In the genomic region with DNA sequence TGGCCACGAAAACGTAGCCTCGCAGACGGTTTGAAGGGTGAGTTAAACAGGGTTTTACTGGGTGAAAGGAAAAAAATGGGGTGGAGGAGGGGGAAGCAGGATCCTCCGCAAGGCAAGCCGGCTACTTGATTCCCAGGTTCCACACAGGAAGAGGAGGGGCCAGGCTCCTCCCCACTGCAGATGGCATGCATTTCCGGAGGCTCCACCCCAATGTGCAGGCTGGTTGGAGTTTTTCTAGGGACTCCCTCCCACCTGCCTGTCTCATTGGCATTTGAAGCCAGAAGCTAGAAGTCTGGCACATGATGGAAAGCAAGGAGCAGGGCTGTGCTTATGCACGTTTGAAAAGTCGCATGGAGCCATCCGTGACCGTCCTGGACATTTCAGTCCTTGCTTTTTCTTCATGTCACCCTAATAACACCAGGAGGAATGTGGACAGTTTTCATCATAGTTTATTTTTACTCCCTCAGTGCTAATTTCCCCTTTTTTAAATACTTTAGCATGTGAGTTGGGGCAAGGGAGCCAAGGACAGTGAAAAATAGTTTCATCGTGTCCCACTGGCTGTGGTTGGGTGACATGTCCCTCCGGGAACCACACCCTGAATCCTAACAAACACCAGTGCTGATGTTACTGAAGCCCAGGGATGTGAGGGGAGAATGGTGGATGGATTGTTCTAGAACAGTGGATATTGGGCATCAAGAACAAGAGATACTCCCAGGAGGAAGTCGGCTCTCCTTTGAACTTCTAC, we compare ENCODE assay signal across 13 cellular contexts.
DNase-seq lines count a peak whose midpoint lies in the region; ATAC-seq and TF ChIP-seq lines count a peak whose summit lies in the region.
"Had no signal": no experiment of that assay in that cellular context is flagged by ENCODE, and none has a peak within 500 bp of the region (broad histone marks: within the 10 kb centered on the region; RNA-seq: fewer than 3 reads in every experiment).

No MANE protein-coding gene starts in this region.

- no peak overlapping the region for H3K4me3 Mint-ChIP-seq in T-helper 17 cell
- H3K4me3 Mint-ChIP-seq: CD8-positive, alpha-beta T cell had no signal

- no peaks in the 10 kb centered on the region for H3K36me3 ChIP-seq in HAP-1 (replicated peaks)
- H3K36me3 ChIP-seq: neutrophil had no signal

- ATAC-seq in omental fat pad (ENCODE audit: low FRiP score): no peak
- no peak for ATAC-seq in activated naive CD4-positive, alpha-beta T cell treated with anti-CD3 and anti-CD28 coated beads, Interleukin-2, amount 50 U/mL, for 72 hours
- no peak for ATAC-seq in T-helper 17 cell
- ATAC-seq: CD8-positive, alpha-beta T cell had no signal

- no peak overlapping the region for H3K4me3 ChIP-seq in HAP-1
- H3K4me3 ChIP-seq: lung had no signal

- peaks cover 17% of the 10 kb centered on the region for H3K27me3 Mint-ChIP-seq in T-helper 17 cell

- no peak overlapping the region for H3K27ac Mint-ChIP-seq in activated naive CD4-positive, alpha-beta T cell treated with anti-CD3 and anti-CD28 coated beads, Interleukin-2, amount 50 U/mL, for 72 hours
- no peak overlapping the region for H3K27ac Mint-ChIP-seq in T-helper 17 cell
- H3K27ac Mint-ChIP-seq: CD8-positive, alpha-beta T cell had no signal

- no peaks in the 10 kb centered on the region for H3K36me3 Mint-ChIP-seq in activated naive CD4-positive, alpha-beta T cell treated with anti-CD3 and anti-CD28 coated beads, Interleukin-2, amount 50 U/mL, for 72 hours
- no peaks in the 10 kb centered on the region for H3K36me3 Mint-ChIP-seq in T-helper 17 cell (ENCODE audit: low read depth)
- H3K36me3 Mint-ChIP-seq: CD8-positive, alpha-beta T cell had no signal

- H3K9me3 ChIP-seq in HAP-1 (no peaks in the 10 kb centered on the region), T-helper 17 cell (ENCODE audit: control insufficient read depth, low read length, poor library complexity, severe bottlenecking) (no peaks in the 10 kb centered on the region)
- H3K9me3 ChIP-seq: neutrophil had no signal

- no peak for TF ChIP-seq CTCF in omental fat pad (IDR thresholded peaks at IDR 0.05)

- in situ Hi-C loops in HAP-1 (cut with MboI; ENCODE audit: low sequenced_read_pairs): no loop called here

- H3K27me3 ChIP-seq in HAP-1 (ENCODE audit: low read depth): no peaks in the 10 kb centered on the region
- H3K27me3 ChIP-seq: neutrophil had no signal

- H3K9me3 Mint-ChIP-seq in activated naive CD4-positive, alpha-beta T cell treated with anti-CD3 and anti-CD28 coated beads, Interleukin-2, amount 50 U/mL, for 72 hours: no peaks in the 10 kb centered on the region
- H3K9me3 Mint-ChIP-seq: CD8-positive, alpha-beta T cell had no signal

- no peaks in the 10 kb centered on the region for H3K4me1 ChIP-seq in HAP-1

- DNase-seq in DMS153 treated with DMSO at 0.1 percent for 48 hours (lab: John Stamatoyannopoulos, UW; ENCODE audit: unreplicated experiment) (peak; percentile 88), NCI-H1436 treated with DMSO at 0.1 percent for 48 hours (lab: John Stamatoyannopoulos, UW) (peak; percentile 50), NOMO-1 treated with DMSO at 0.1 percent for 48 hours (lab: John Stamatoyannopoulos, UW; ENCODE audit: unreplicated experiment) (peak; percentile 60), left kidney (ENCODE audit: low read depth, low spot score) (peak; percentile 43), HAP-1 (ENCODE audit: low spot score in 2 of 2) (no peak), omental fat pad (ENCODE audit: low spot score) (no peak), T-helper 17 cell (no peak)
- DNase-seq in activated naive CD4-positive, alpha-beta T cell treated with anti-CD3 and anti-CD28 coated beads, Interleukin-2, amount 50 U/mL, for 72 hours (ENCODE audit: low spot score in 2 of 2): no peak
- DNase-seq: activated effector memory CD4-positive, alpha-beta T cell treated with anti-CD3 and anti-CD28 coated beads, Interleukin-2, amount 50 U/mL, for 16 hours; CD8-positive, alpha-beta T cell; substantia nigra had no signal

- no peaks in the 10 kb centered on the region for H3K4me1 Mint-ChIP-seq in T-helper 17 cell

Comparison
In these comparisons a context has a peak if more than half of its experiments do, and no peak if none do; other contexts are left out.
1. DNase-seq: peak in DMS153 treated with DMSO at 0.1 percent for 48 hours (single experiment), NCI-H1436 treated with DMSO at 0.1 percent for 48 hours (single experiment), NOMO-1 treated with DMSO at 0.1 percent for 48 hours (single experiment) and left kidney (single experiment); none in HAP-1 (0 of 2), omental fat pad (single experiment), activated naive CD4-positive, alpha-beta T cell treated with anti-CD3 and anti-CD28 coated beads, Interleukin-2, amount 50 U/mL, for 72 hours (0 of 2) and T-helper 17 cell (0 of 3).